Comparison of ENCODE assay signal across 35 cellular contexts in genomic region chr3:169574531-169574930, GRCh38.
"Had no signal": no experiment of that assay in that cellular context is flagged by ENCODE, and none has a peak within 500 bp of the region (broad histone marks: within the 10 kb centered on the region; RNA-seq: fewer than 3 reads in every experiment).

No MANE protein-coding gene starts in this region.

- H3K27me3 ChIP-seq: cardiac muscle cell, colonic mucosa had no signal

- H2AFZ ChIP-seq: PC-9 had no signal

- DNase-seq: activated CD4-positive, alpha-beta memory T cell treated with anti-CD3 and anti-CD28 coated beads, Interleukin-2, amount 10 ng/mL, durations not matched to agents 7 days and 5 days; activated CD4-positive, alpha-beta T cell treated with anti-CD3 and anti-CD28 coated beads for 1 hour; activated CD4-positive, alpha-beta T cell treated with anti-CD3 and anti-CD28 coated beads for 48 hours; activated CD4-positive, CD25-positive, alpha-beta regulatory T cell; activated CD8-positive, alpha-beta memory T cell treated with anti-CD3 and anti-CD28 coated beads for 24 hours; activated CD8-positive, alpha-beta memory T cell treated with anti-CD3 and anti-CD28 coated beads, Interleukin-2, amount 10 ng/mL, durations not matched to agents 7 days and 5 days; activated CD8-positive, alpha-beta memory T cell treated with anti-CD3 and anti-CD28 coated beads, Interleukin-2, amount 50 U/mL, for 48 hours; activated effector memory CD4-positive, alpha-beta T cell treated with anti-CD3 and anti-CD28 coated beads, Interleukin-2, amount 50 U/mL, for 16 hours; activated naive CD4-positive, alpha-beta T cell; activated naive CD4-positive, alpha-beta T cell treated with anti-CD3 and anti-CD28 coated beads, Interleukin-2, amount 50 U/mL, for 16 hours; activated naive CD8-positive, alpha-beta T cell treated with anti-CD3 and anti-CD28 coated beads for 36 hours; activated T-cell treated with anti-CD3 and anti-CD28 coated beads, Interleukin-2, amount 50 U/mL, for 72 hours; amniotic stem cell; aorta; colonic mucosa; MM.1S; MV-4-11; NCI-H1092; NCI-H1694 treated with DMSO at 0.1 percent for 48 hours; NCI-H2029; NCI-H345; NCI-H510A; NCI-H526; NCI-H748 treated with DMSO at 0.1 percent for 48 hours; NK-92 treated with Interleukin-12 subunit alpha and Interleukin-12 subunit beta, amount 100 ng/mL, for 24 hours; PC-9; SIG-M5; T-cell; T-helper 17 cell; T-helper 9 cell; WERI-Rb-1 had no signal

- H3K4me2 ChIP-seq: PC-9 had no signal

- ATAC-seq: activated CD8-positive, alpha-beta memory T cell treated with anti-CD3 and anti-CD28 coated beads, Interleukin-2, amount 10 ng/mL, durations not matched to agents 7 days and 5 days; activated T-cell treated with anti-CD3 and anti-CD28 coated beads, Interleukin-2, amount 50 U/mL, for 72 hours; activated T-helper 17 cell treated with anti-CD3 and anti-CD28 coated beads, Interleukin-2, amount 50 U/mL, for 72 hours; SK-N-SH treated with all-trans-retinoic acid at 6 μM for 48 hours; T-cell; T-helper 17 cell had no signal

- H3K4me1 ChIP-seq: colonic mucosa had no signal

- FAIRE-seq: RCC 7860 had no signal

- H3K27ac ChIP-seq: cardiac muscle cell, colonic mucosa, PC-9, WERI-Rb-1 had no signal

- H3K9me3 ChIP-seq: colonic mucosa had no signal

- H3K4me3 ChIP-seq: cardiac muscle cell, colonic mucosa, PC-9 had no signal

- H3K36me3 ChIP-seq: cardiac muscle cell, colonic mucosa, WERI-Rb-1 had no signal
